Comparison of ENCODE assay signal across 1 cellular context in the genomic region with DNA sequence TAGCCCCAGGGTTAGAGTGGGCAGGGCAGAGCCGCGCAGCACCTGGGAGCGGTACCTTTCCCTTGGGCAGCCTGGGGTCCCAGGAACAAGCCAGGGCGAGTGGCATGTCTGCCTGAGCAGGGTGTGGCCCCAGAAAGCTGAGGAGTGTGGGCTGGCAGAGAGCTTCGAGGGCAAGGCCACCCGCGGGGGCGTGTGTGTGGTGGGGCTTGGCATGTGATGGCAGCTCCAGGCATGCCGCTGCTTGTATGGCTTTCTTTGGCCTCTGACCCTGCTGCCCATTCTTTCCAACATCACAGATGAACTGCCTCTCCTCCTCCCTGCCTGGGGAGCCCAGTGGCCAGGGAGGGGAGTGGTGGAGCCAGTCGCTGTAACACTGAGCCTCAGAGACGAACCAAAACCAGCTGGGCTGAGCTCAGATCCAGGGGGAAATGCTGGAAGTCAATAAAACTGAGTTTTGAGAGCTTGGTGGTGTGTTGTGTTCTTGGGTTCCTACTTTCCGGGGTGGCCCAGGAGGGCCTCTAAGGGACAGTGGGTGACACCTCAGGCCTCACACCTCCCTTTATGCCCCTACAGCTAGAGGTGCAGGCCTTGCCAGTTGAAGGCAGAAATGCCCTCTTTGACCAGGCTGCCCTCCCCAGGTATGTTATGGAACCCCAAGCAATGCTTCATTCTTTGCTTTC.
A peak's percentile ranks its signal among the peaks of the same experiment; 100 is the strongest.
TF ChIP-seq lines count a peak whose summit lies in the region.

No MANE protein-coding gene starts in this region.

TF ChIP-seq in H1, 55 proteins besides CTCF, POLR2A, EP300 and RAD21:
- TF ChIP-seq, protein P1, sequence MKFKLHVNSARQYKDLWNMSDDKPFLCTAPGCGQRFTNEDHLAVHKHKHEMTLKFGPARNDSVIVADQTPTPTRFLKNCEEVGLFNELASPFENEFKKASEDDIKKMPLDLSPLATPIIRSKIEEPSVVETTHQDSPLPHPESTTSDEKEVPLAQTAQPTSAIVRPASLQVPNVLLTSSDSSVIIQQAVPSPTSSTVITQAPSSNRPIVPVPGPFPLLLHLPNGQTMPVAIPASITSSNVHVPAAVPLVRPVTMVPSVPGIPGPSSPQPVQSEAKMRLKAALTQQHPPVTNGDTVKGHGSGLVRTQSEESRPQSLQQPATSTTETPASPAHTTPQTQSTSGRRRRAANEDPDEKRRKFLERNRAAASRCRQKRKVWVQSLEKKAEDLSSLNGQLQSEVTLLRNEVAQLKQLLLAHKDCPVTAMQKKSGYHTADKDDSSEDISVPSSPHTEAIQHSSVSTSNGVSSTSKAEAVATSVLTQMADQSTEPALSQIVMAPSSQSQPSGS (IDR thresholded peaks at IDR 0.05; ENCODE audit: low read length) = no peak
- TF ChIP-seq, protein P2, sequence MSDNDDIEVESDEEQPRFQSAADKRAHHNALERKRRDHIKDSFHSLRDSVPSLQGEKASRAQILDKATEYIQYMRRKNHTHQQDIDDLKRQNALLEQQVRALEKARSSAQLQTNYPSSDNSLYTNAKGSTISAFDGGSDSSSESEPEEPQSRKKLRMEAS (IDR thresholded peaks at IDR 0.05) = peak; percentile 23; the same call in 1 of the 2 replicates
TF ChIP-seq in H1: peak in this region for 1.
